Comparison of ENCODE assay signal across 16 cellular contexts in the genomic region with DNA sequence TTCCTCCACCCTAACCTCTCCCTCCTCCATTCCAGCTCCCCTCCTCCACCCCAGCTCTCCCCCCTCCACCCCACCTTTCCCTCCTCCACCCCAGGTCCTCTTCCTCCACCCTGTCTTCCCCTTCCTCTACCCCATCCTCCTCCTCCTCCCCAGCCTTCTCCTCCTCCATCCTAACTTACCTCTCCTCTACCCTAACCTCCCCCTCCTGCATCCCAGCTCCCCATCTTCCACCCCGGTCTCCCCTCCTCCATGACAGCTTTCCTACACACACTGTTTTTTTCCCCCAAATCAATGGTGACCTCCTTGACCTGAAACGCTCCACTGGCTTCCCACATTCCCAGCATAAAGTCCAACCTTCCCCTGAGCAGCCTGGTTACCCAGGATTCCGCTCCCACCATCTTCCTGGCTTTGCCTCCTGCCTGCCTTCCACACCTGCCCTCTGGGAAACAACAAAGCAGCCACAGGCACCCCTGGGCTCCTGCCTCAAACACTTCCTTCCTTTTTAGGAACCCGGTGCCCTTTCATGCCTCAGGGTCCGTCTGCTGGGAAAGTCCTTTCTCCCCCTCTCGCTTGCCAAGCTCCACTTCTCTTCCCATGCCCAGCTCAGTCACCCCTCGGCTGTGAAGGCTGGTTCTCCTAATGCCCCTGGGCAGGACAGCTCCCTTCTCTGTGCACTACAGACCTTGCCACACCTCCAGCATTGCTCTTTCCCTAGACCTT. TPM values are rescaled to one million over a fixed set of nuclear protein-coding genes. Genes with fewer than 3 reads are reported as not detected.
DNase-seq lines count a peak whose midpoint lies in the region; ATAC-seq and TF ChIP-seq lines count a peak whose summit lies in the region.
"Had no signal": no experiment of that assay in that cellular context is flagged by ENCODE, and none has a peak within 500 bp of the region (broad histone marks: within the 10 kb centered on the region; RNA-seq: fewer than 3 reads in every experiment).

No MANE protein-coding gene starts in this region.

- H3K9ac ChIP-seq in BLaER1 treated with 17β-estradiol and CSF1 and Interleukin-3, amounts not matched to agents 10 nM and 100 nM, result no peak overlapping the region; a peak in 1 of 22 replicates
- H3K9ac ChIP-seq: SK-N-SH had no signal

- H3K27ac Mint-ChIP-seq in T-helper 17 cell (no peak overlapping the region), progenitor cell of endocrine pancreas (no peak overlapping the region)
- peak overlapping the region in 4 of 10 donors; percentile 57 to 81 (median 65) for H3K27ac Mint-ChIP-seq in naive thymus-derived CD8-positive, alpha-beta T cell
- H3K27ac Mint-ChIP-seq: activated naive CD4-positive, alpha-beta T cell treated with anti-CD3 and anti-CD28 coated beads for 36 hours had no signal

- no peaks in the 10 kb centered on the region for H3K9me2 ChIP-seq in DOHH2 (replicated peaks; ENCODE audit: control insufficient read depth, low read length)
- H3K9me2 ChIP-seq: SK-N-SH had no signal

- no peak overlapping the region for H3K4me3 ChIP-seq in BLaER1 treated with 17β-estradiol and CSF1 and Interleukin-3, amounts not matched to agents 10 nM and 100 nM
- peak overlapping the region; percentile 78 for H3K4me3 ChIP-seq in DOHH2 (ENCODE audit: low read length)
- H3K4me3 ChIP-seq: thoracic aorta had no signal

- no peaks in the 10 kb centered on the region for H3K36me3 ChIP-seq in BLaER1 treated with 17β-estradiol and CSF1 and Interleukin-3, amounts not matched to agents 10 nM and 100 nM
- peaks cover 8% of the 10 kb centered on the region for H3K36me3 ChIP-seq in DOHH2 (ENCODE audit: control insufficient read depth, low read length)
- H3K36me3 ChIP-seq: thoracic aorta had no signal

- H3F3A ChIP-seq in DOHH2 (ENCODE audit: control insufficient read depth, insufficient read depth), result no peaks in the 10 kb centered on the region

- H3K9me3 ChIP-seq in BLaER1 treated with 17β-estradiol and CSF1 and Interleukin-3, amounts not matched to agents 10 nM and 100 nM (replicated peaks in 1 of 11), result no peaks in the 10 kb centered on the region
- H3K9me3 ChIP-seq in DOHH2 (ENCODE audit: control insufficient read depth, insufficient read depth, low read length), result no peaks in the 10 kb centered on the region
- no peaks in the 10 kb centered on the region for H3K9me3 ChIP-seq in T-helper 17 cell (ENCODE audit: control insufficient read depth, low read length, poor library complexity, severe bottlenecking)
- H3K9me3 ChIP-seq: SK-N-SH, thoracic aorta had no signal

- no peak overlapping the region for H3K27ac ChIP-seq in BLaER1 treated with 17β-estradiol and CSF1 and Interleukin-3, amounts not matched to agents 10 nM and 100 nM
- no peak overlapping the region for H3K27ac ChIP-seq in DOHH2 (ENCODE audit: low read depth, low read length)
- H3K27ac ChIP-seq: thoracic aorta, VCaP had no signal

- TF ChIP-seq CTCF in DOHH2 (IDR thresholded peaks at IDR 0.05; ENCODE audit: low read depth, low read length, poor library complexity, severe bottlenecking) (no peak), progenitor cell of endocrine pancreas (IDR thresholded peaks at IDR 0.05; ENCODE audit: unreplicated experiment) (no peak)

- H3K36me3 Mint-ChIP-seq in T-helper 17 cell (ENCODE audit: low read depth) (peaks cover 4% of the 10 kb centered on the region), progenitor cell of endocrine pancreas (ENCODE audit: insufficient read depth) (no peaks in the 10 kb centered on the region)
- H3K36me3 Mint-ChIP-seq in naive thymus-derived CD8-positive, alpha-beta T cell, result no peaks in the 10 kb centered on the region

- peaks cover 16 to 27% (median 21%) of the 10 kb centered on the region in 11 experiments; a peak in 21 of 22 replicates for H3K27me3 ChIP-seq in BLaER1 treated with 17β-estradiol and CSF1 and Interleukin-3, amounts not matched to agents 10 nM and 100 nM
- H3K27me3 ChIP-seq in DOHH2 (ENCODE audit: control insufficient read depth, low read length), result no peaks in the 10 kb centered on the region

- DNase-seq in T-helper 17 cell (no peak), progenitor cell of endocrine pancreas (ENCODE audit: low spot score, unreplicated experiment) (no peak), cerebellum (ENCODE audit: low spot score) (no peak)
- no peak for DNase-seq in naive thymus-derived CD8-positive, alpha-beta T cell
- no peak for DNase-seq in NK-92 treated with Interleukin-12 subunit alpha and Interleukin-12 subunit beta, amount 100 ng/mL, for 24 hours (lab: John Stamatoyannopoulos, UW)
- DNase-seq: activated naive CD4-positive, alpha-beta T cell treated with anti-CD3 and anti-CD28 coated beads for 36 hours; mesendoderm; NCI-H187 treated with DMSO at 0.1 percent for 48 hours; NCI-H524; PC-3; SK-N-SH; stimulated activated CD4-positive, alpha-beta T cell treated with anti-CD3 and anti-CD28 coated beads, Interleukin-2, amount 100 ng/mL, for 48 hours had no signal

- no peak for ATAC-seq in T-helper 17 cell
- ATAC-seq in naive thymus-derived CD8-positive, alpha-beta T cell, result no peak
- ATAC-seq: PC-3 had no signal

- peak overlapping the region; percentile 79 for H3K4me3 Mint-ChIP-seq in T-helper 17 cell
- H3K4me3 Mint-ChIP-seq in naive thymus-derived CD8-positive, alpha-beta T cell, result peak overlapping the region in 7 of 10 donors; percentile 4 to 66 (median 49)
- no peak overlapping the region for H3K4me3 Mint-ChIP-seq in progenitor cell of endocrine pancreas (ENCODE audit: low read depth)
- H3K4me3 Mint-ChIP-seq: activated naive CD4-positive, alpha-beta T cell treated with anti-CD3 and anti-CD28 coated beads for 36 hours had no signal

- no peaks in the 10 kb centered on the region for H3K9me3 Mint-ChIP-seq in naive thymus-derived CD8-positive, alpha-beta T cell
- no peaks in the 10 kb centered on the region for H3K9me3 Mint-ChIP-seq in progenitor cell of endocrine pancreas (ENCODE audit: low read depth)
- H3K9me3 Mint-ChIP-seq: activated naive CD4-positive, alpha-beta T cell treated with anti-CD3 and anti-CD28 coated beads for 36 hours had no signal

- H3K4me1 ChIP-seq in BLaER1 treated with 17β-estradiol and CSF1 and Interleukin-3, amounts not matched to agents 10 nM and 100 nM, result peaks cover 6 to 29% (median 21%) of the 10 kb centered on the region in 10 experiments; a peak in 19 of 20 replicates
- peaks cover 81% of the 10 kb centered on the region for H3K4me1 ChIP-seq in DOHH2 (ENCODE audit: control insufficient read depth, low read length)

- H3K4me1 Mint-ChIP-seq in T-helper 17 cell (peaks cover 17% of the 10 kb centered on the region), progenitor cell of endocrine pancreas (ENCODE audit: low read depth) (peaks cover 15% of the 10 kb centered on the region)
- H3K4me1 Mint-ChIP-seq in naive thymus-derived CD8-positive, alpha-beta T cell, result peaks cover 17 to 29% (median 27%) of the 10 kb centered on the region in 4 donors

- POLR2A ChIA-PET in naive thymus-derived CD8-positive, alpha-beta T cell (lab: Charles Lee), result interaction anchor here (0.6 to 2.0 kb wide), 2 partner anchors 16 to 716 kb away, joined by 3 to 12 read pairs; no protein-coding TSS in a partner anchor

- H3K27me3 Mint-ChIP-seq in T-helper 17 cell, result peaks cover 17% of the 10 kb centered on the region
- H3K27me3 Mint-ChIP-seq in naive thymus-derived CD8-positive, alpha-beta T cell, result peaks cover 16 to 36% (median 20%) of the 10 kb centered on the region in 5 donors
- peaks cover 40% of the 10 kb centered on the region for H3K27me3 Mint-ChIP-seq in progenitor cell of endocrine pancreas

- H3K4me2 ChIP-seq in BLaER1 treated with 17β-estradiol and CSF1 and Interleukin-3, amounts not matched to agents 10 nM and 100 nM, result peak overlapping the region in 9 of 11 experiments; percentile 9 to 75 (median 58); a peak in 16 of 22 replicates
- H3K4me2 ChIP-seq in DOHH2 (ENCODE audit: low read length), result peak overlapping the region; percentile 90
- H3K4me2 ChIP-seq: SK-N-SH had no signal

- no peaks in the 10 kb centered on the region for H4K20me1 ChIP-seq in BLaER1 treated with 17β-estradiol and CSF1 and Interleukin-3, amounts not matched to agents 10 nM and 100 nM
- no peaks in the 10 kb centered on the region for H4K20me1 ChIP-seq in DOHH2 (ENCODE audit: control insufficient read depth, insufficient read depth, low read depth, low read length)

- peaks cover 70% of the 10 kb centered on the region for H3K79me2 ChIP-seq in DOHH2 (ENCODE audit: control insufficient read depth, low read length)

RNA-seq across cellular contexts. Expression of gene RGS9, which starts 2.0 kb away (rescaled TPM):
- 1 to 10 TPM; 1.7 to 4.2 TPM for total RNA-seq in T-helper 17 cell
- total RNA-seq in naive thymus-derived CD8-positive, alpha-beta T cell, result under 1 TPM in 1 of 2 experiments, not detected in 1; 0.49 TPM
- 1 to 10 TPM in 1 of 3 donors, under 1 TPM in 1, not detected in 1; 0.25 to 6.3 TPM for polyA plus RNA-seq in naive thymus-derived CD8-positive, alpha-beta T cell
- total RNA-seq in progenitor cell of endocrine pancreas, result 8.5 and 8.7 TPM in 2 replicates
- 17.7 TPM for total RNA-seq in cerebellum
